ENCODE assay signal across 1 cellular context in genomic region chr10:58282615-58283014, GRCh38.
TF ChIP-seq lines count a peak whose summit lies in the region.

No MANE protein-coding gene starts in this region.

TF ChIP-seq in GM12878, 131 proteins besides CTCF, POLR2A, EP300 and RAD21 (continues in another document):
- no peak for TF ChIP-seq HDAC6 (IDR thresholded peaks at IDR 0.05; ENCODE audit: unreplicated experiment)
- TF ChIP-seq MEF2A (IDR thresholded peaks at IDR 0.05; ENCODE audit: insufficient read depth, low read depth, low read length) = 0 out of 2 replicates have a peak, but pooled peaks have one; percentile 61
- no peak for TF ChIP-seq SMAD5 (IDR thresholded peaks at IDR 0.05; ENCODE audit: low read depth)
- no peak for TF ChIP-seq MLLT1 (IDR thresholded peaks at IDR 0.05)
- TF ChIP-seq ATF7 (IDR thresholded peaks at IDR 0.05; ENCODE audit: low read depth) = peak; percentile 90
- no peak for TF ChIP-seq PAX8 (IDR thresholded peaks at IDR 0.05)
- TF ChIP-seq ZNF24 (IDR thresholded peaks at IDR 0.05) = no peak
- peak; percentile 72 for TF ChIP-seq NBN (IDR thresholded peaks at IDR 0.05)
- no peak for TF ChIP-seq HDGF (IDR thresholded peaks at IDR 0.05)
- no peak for TF ChIP-seq NFXL1 (IDR thresholded peaks at IDR 0.05; ENCODE audit: borderline replicate concordance)
- TF ChIP-seq IRF4 (IDR thresholded peaks at IDR 0.05; ENCODE audit: low read depth, low read length) = peak; percentile 86
- TF ChIP-seq JUNB (IDR thresholded peaks at IDR 0.05) = peak; percentile 91
- TF ChIP-seq GABPA (IDR thresholded peaks at IDR 0.05; ENCODE audit: low read depth) = peak; percentile 71
- no peak for TF ChIP-seq MXI1 (IDR thresholded peaks at IDR 0.05; ENCODE audit: low read depth, low read length)
- TF ChIP-seq JUND (IDR thresholded peaks at IDR 0.05; ENCODE audit: low read depth, low read length) = no peak
- TF ChIP-seq ATF2 (IDR thresholded peaks at IDR 0.05; ENCODE audit: low read length) = peak; percentile 80
- peak in 1 of 2 experiments; percentile 100; a peak in 2 of 4 replicates for TF ChIP-seq ETV6 (conservative IDR thresholded peaks at IDR 0.05 in 1 of 2, IDR thresholded peaks at IDR 0.05 in 1 of 2; ENCODE audit: borderline replicate concordance in 1 of 2, low read depth in 1 of 2)
- no peak for TF ChIP-seq YBX1 (IDR thresholded peaks at IDR 0.05)
- TF ChIP-seq CHD1 (IDR thresholded peaks at IDR 0.05; ENCODE audit: low read depth, low read length) = no peak
- no peak for TF ChIP-seq NKRF (conservative IDR thresholded peaks at IDR 0.05)
- peak; percentile 82 for TF ChIP-seq CREM (IDR thresholded peaks at IDR 0.05; ENCODE audit: low read depth)
- no peak for TF ChIP-seq USF2 (IDR thresholded peaks at IDR 0.05; ENCODE audit: borderline replicate concordance, low read depth, low read length)
- TF ChIP-seq SIX5 (IDR thresholded peaks at IDR 0.05; ENCODE audit: low read depth, low read length, severe bottlenecking) = no peak
- no peak for TF ChIP-seq POU2F2 (IDR thresholded peaks at IDR 0.05; ENCODE audit: borderline replicate concordance, low read depth, low read length)
- TF ChIP-seq E2F4 (IDR thresholded peaks at IDR 0.05; ENCODE audit: low read depth, low read length) = no peak
- TF ChIP-seq MTA3 (IDR thresholded peaks at IDR 0.05; ENCODE audit: borderline replicate concordance, low read length) = peak; percentile 72; the same call in 1 of the 2 replicates
- no peak for TF ChIP-seq RB1 (IDR thresholded peaks at IDR 0.05; ENCODE audit: borderline replicate concordance)
- no peak for TF ChIP-seq MAX (IDR thresholded peaks at IDR 0.05; ENCODE audit: low read depth, low read length)
- peak; percentile 92 for TF ChIP-seq NFIC (IDR thresholded peaks at IDR 0.05; ENCODE audit: low read depth, low read length)
- no peak for TF ChIP-seq CBX3 (IDR thresholded peaks at IDR 0.05; ENCODE audit: borderline replicate concordance, low read depth)
- TF ChIP-seq CBFB (IDR thresholded peaks at IDR 0.05; ENCODE audit: low read depth) = no peak
- peak; percentile 94 for TF ChIP-seq IKZF1 (conservative IDR thresholded peaks at IDR 0.05)
- no peak for TF ChIP-seq HSF1 (IDR thresholded peaks at IDR 0.05; ENCODE audit: low read depth, low read length)
- TF ChIP-seq ASH2L (IDR thresholded peaks at IDR 0.05; ENCODE audit: borderline replicate concordance, low read depth) = no peak
- TF ChIP-seq EZH2 (IDR thresholded peaks at IDR 0.05; ENCODE audit: borderline replicate concordance, control insufficient read depth, low read depth, low read length) = no peak
- no peak for TF ChIP-seq ZNF622 (IDR thresholded peaks at IDR 0.05)
- no peak for TF ChIP-seq SUZ12 (IDR thresholded peaks at IDR 0.05; ENCODE audit: unreplicated experiment)
- TF ChIP-seq CHD2 (IDR thresholded peaks at IDR 0.05; ENCODE audit: borderline replicate concordance, low read depth, low read length) = no peak
- no peak for TF ChIP-seq SREBF2 (IDR thresholded peaks at IDR 0.05; ENCODE audit: low read length)
- TF ChIP-seq IKZF2 (IDR thresholded peaks at IDR 0.05) = peak; percentile 96 to 97
- no peak for TF ChIP-seq BCL11A (IDR thresholded peaks at IDR 0.05; ENCODE audit: low read depth, low read length)
- no peak for TF ChIP-seq PRDM15 (CRISPR knock-in tag; IDR thresholded peaks at IDR 0.05)
- 0 out of 2 replicates have a peak, but pooled peaks have one; percentile 37 for TF ChIP-seq ZNF217 (IDR thresholded peaks at IDR 0.05)
- TF ChIP-seq RCOR1 (conservative IDR thresholded peaks at IDR 0.05; ENCODE audit: low read depth, low read length) = no peak
- no peak for TF ChIP-seq FOS (IDR thresholded peaks at IDR 0.05; ENCODE audit: borderline replicate concordance, extremely low read depth, insufficient read length)
- TF ChIP-seq RELB (IDR thresholded peaks at IDR 0.05; ENCODE audit: low read depth) = peak; percentile 73
- TF ChIP-seq PAX5 (IDR thresholded peaks at IDR 0.05; ENCODE audit: borderline replicate concordance, low read depth, low read length) = no peak
- TF ChIP-seq SRF (IDR thresholded peaks at IDR 0.05; ENCODE audit: low read depth in 2 of 2, low read length in 2 of 2) = 0 out of 4 replicates have a peak, but pooled peaks of 1 of the 2 experiments have one; percentile 55
- TF ChIP-seq E2F8 (IDR thresholded peaks at IDR 0.05; ENCODE audit: low read depth, partially characterized antibody) = no peak
- peak; percentile 43; the same call in 1 of the 2 replicates for TF ChIP-seq CBX5 (IDR thresholded peaks at IDR 0.05; ENCODE audit: low read depth)
- no peak for TF ChIP-seq GATAD2B (conservative IDR thresholded peaks at IDR 0.05; ENCODE audit: low read depth)
